ENCODE assay signal across 22 cellular contexts in the genomic region with DNA sequence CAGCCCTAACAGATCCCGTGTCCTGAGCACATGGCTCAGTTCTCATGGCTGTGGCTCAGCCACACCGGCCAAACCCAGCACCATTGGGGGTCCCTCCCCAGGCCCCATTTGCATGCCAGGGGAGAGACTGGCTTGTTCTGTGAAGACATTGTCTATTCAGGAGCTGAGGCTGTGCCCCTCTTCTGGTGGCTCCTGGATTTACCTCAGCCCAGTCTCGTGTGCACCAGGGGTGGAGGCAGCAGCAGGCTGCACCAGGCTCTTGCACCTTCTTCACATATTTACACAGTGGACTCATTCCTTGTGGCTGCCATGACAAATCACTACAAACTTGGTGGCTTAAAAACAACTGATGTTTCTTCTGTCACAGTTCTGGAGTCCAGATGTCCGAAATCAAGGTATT.
"Had no signal": no experiment of that assay in that cellular context is flagged by ENCODE, and none has a peak within 500 bp of the region (broad histone marks: within the 10 kb centered on the region; RNA-seq: fewer than 3 reads in every experiment).

No MANE protein-coding gene starts in this region.

- H3K4me3 Mint-ChIP-seq: activated naive CD4-positive, alpha-beta T cell treated with anti-CD3 and anti-CD28 coated beads, Interleukin-2, amount 50 U/mL, for 24 hours; dendritic cell treated with granulocyte-macrophage colony-stimulating factor and Interleukin-4, amounts not matched to agents 40 ng/mL and 50 ng/mL, for 4 days; natural killer cell treated with Interleukin-12 subunit alpha and Interleukin-12 subunit beta and Interleukin-15 and Interleukin-18, amount 100 ng/mL, for 72 hours had no signal

- H3K9me3 Mint-ChIP-seq: activated naive CD4-positive, alpha-beta T cell treated with anti-CD3 and anti-CD28 coated beads, Interleukin-2, amount 50 U/mL, for 24 hours; dendritic cell treated with granulocyte-macrophage colony-stimulating factor and Interleukin-4, amounts not matched to agents 40 ng/mL and 50 ng/mL, for 4 days; natural killer cell treated with Interleukin-12 subunit alpha and Interleukin-12 subunit beta and Interleukin-15 and Interleukin-18, amount 100 ng/mL, for 72 hours had no signal

- H3K4me1 ChIP-seq: ascending aorta, breast epithelium, parathyroid adenoma, uterus had no signal

- ATAC-seq: activated CD4-positive, CD25-positive, alpha-beta regulatory T cell treated with anti-CD3 and anti-CD28 coated beads, Interleukin-2, amount 50 U/mL, for 24 hours; natural killer cell treated with Interleukin-12 subunit alpha and Interleukin-12 subunit beta and Interleukin-15 and Interleukin-18, amount 100 ng/mL, for 72 hours; sciatic nerve; stimulated activated naive CD8-positive, alpha-beta T cell treated with anti-CD3 and anti-CD28 coated beads, Interleukin-15, Interleukin-2, amounts not matched to agents 100 U/mL and 50 U/mL, for 24 hours had no signal

- H3K27me3 ChIP-seq: ascending aorta, breast epithelium, esophagus squamous epithelium, neutrophil, tibial artery, uterus had no signal

- H3K36me3 ChIP-seq: ascending aorta, breast epithelium, esophagus squamous epithelium, neutrophil, tibial artery, uterus had no signal

- H3K9me3 ChIP-seq: ascending aorta, breast epithelium, esophagus squamous epithelium, neutrophil, tibial artery, uterus had no signal

- FAIRE-seq: endothelial cell of umbilical vein had no signal

- DNase-seq: activated CD4-positive, alpha-beta T cell treated with anti-CD3 and anti-CD28 coated beads, Interleukin-2, amount 50 U/mL, for 1 hour; activated CD8-positive, alpha-beta memory T cell treated with anti-CD3 and anti-CD28 coated beads, Interleukin-2, amount 50 U/mL, for 48 hours; activated effector memory CD4-positive, alpha-beta T cell treated with anti-CD3 and anti-CD28 coated beads, Interleukin-2, amount 50 U/mL, for 16 hours; activated T-cell treated with anti-CD3 and anti-CD28 coated beads, Interleukin-2, amount 50 U/mL, for 48 hours; effector CD8-positive, alpha-beta T cell; esophagus squamous epithelium; stimulated activated naive CD8-positive, alpha-beta T cell treated with anti-CD3 and anti-CD28 coated beads, Interleukin-15, Interleukin-2, amounts not matched to agents 100 U/mL and 50 U/mL, for 24 hours; substantia nigra; T-helper 1 cell; T1000; tibial artery; uterus had no signal

- H3K36me3 Mint-ChIP-seq: activated naive CD4-positive, alpha-beta T cell treated with anti-CD3 and anti-CD28 coated beads, Interleukin-2, amount 50 U/mL, for 24 hours; natural killer cell treated with Interleukin-12 subunit alpha and Interleukin-12 subunit beta and Interleukin-15 and Interleukin-18, amount 100 ng/mL, for 72 hours had no signal

- H3K27me3 Mint-ChIP-seq: activated naive CD4-positive, alpha-beta T cell treated with anti-CD3 and anti-CD28 coated beads, Interleukin-2, amount 50 U/mL, for 24 hours; natural killer cell treated with Interleukin-12 subunit alpha and Interleukin-12 subunit beta and Interleukin-15 and Interleukin-18, amount 100 ng/mL, for 72 hours had no signal

- H3K4me3 ChIP-seq: ascending aorta, breast epithelium, esophagus squamous epithelium, tibial artery, uterus had no signal

- H3K27ac Mint-ChIP-seq: activated naive CD4-positive, alpha-beta T cell treated with anti-CD3 and anti-CD28 coated beads, Interleukin-2, amount 50 U/mL, for 24 hours; dendritic cell treated with granulocyte-macrophage colony-stimulating factor and Interleukin-4, amounts not matched to agents 40 ng/mL and 50 ng/mL, for 4 days; natural killer cell treated with Interleukin-12 subunit alpha and Interleukin-12 subunit beta and Interleukin-15 and Interleukin-18, amount 100 ng/mL, for 72 hours had no signal

- H3K27ac ChIP-seq: ascending aorta, breast epithelium, esophagus squamous epithelium, neutrophil, parathyroid adenoma, tibial artery, uterus had no signal
